16 cellular contexts compared by ENCODE assay signal in genomic region chr19:20367811-20368294, GRCh38.
DNase-seq lines count a peak whose midpoint lies in the region; ATAC-seq and TF ChIP-seq lines count a peak whose summit lies in the region.
"Had no signal": no experiment of that assay in that cellular context is flagged by ENCODE, and none has a peak within 500 bp of the region (broad histone marks: within the 10 kb centered on the region; RNA-seq: fewer than 3 reads in every experiment).

No MANE protein-coding gene starts in this region.

- TF ChIP-seq CTCF in cardiac muscle cell (IDR thresholded peaks at IDR 0.05; ENCODE audit: low read depth, low read length) (no peak), VCaP (conservative IDR thresholded peaks at IDR 0.05) (peak; percentile 54)
- no peak for TF ChIP-seq CTCF in CD4-positive, alpha-beta T cell (IDR thresholded peaks at IDR 0.05)

- no peaks in the 10 kb centered on the region for H3K36me3 ChIP-seq in cardiac muscle cell
- H3K36me3 ChIP-seq: colonic mucosa, ovary had no signal

- peaks cover 3% of the 10 kb centered on the region for H3K9me3 Mint-ChIP-seq in CD4-positive, alpha-beta T cell

- peak overlapping the region; percentile 42 for H3K27ac ChIP-seq in cardiac muscle cell
- no peak overlapping the region for H3K27ac ChIP-seq in VCaP
- no peak overlapping the region for H3K27ac ChIP-seq in CD4-positive, alpha-beta T cell (ENCODE audit: low read depth, low read length)
- H3K27ac ChIP-seq: colonic mucosa, ovary had no signal

- no peak for ATAC-seq in CD4-positive, alpha-beta T cell (ENCODE audit: poor library complexity)
- ATAC-seq in GM21619 (IDR thresholded peaks at IDR 0.05; ENCODE audit: unreplicated experiment) (no peak), HG02852 (IDR thresholded peaks at IDR 0.05; ENCODE audit: unreplicated experiment) (no peak)
- ATAC-seq: activated naive CD4-positive, alpha-beta T cell treated with anti-CD3 and anti-CD28 coated beads, Interleukin-2, amount 50 U/mL, for 72 hours had no signal

- H3K4me1 ChIP-seq in cardiac muscle cell (ENCODE audit: low read depth), result peaks cover 19% of the 10 kb centered on the region
- H3K4me1 ChIP-seq: colonic mucosa had no signal

- DNase-seq in cardiac muscle cell (ENCODE audit: low read depth in 1 of 2, low spot score in 1 of 2) (peak in 1 of 2 donors; percentile 52), cardiac septum (ENCODE audit: low spot score) (no peak), islet precursor cell (peak; percentile 64), activated gamma-delta T cell (lab: John Stamatoyannopoulos, UW) (no peak)
- no peak for DNase-seq in CD4-positive, alpha-beta T cell
- DNase-seq: colonic mucosa; foreskin melanocyte; NCI-H524 treated with DMSO at 0.1 percent for 48 hours; ovary; stimulated activated CD4-positive, alpha-beta T cell treated with anti-CD3 and anti-CD28 coated beads, Interleukin-4, amount 100 ng/mL, for 24 hours; SW 1271 had no signal

- no peak overlapping the region for H3K27ac Mint-ChIP-seq in CD4-positive, alpha-beta T cell
- H3K27ac Mint-ChIP-seq: activated naive CD4-positive, alpha-beta T cell treated with anti-CD3 and anti-CD28 coated beads, Interleukin-2, amount 50 U/mL, for 72 hours had no signal

- no peaks in the 10 kb centered on the region for H3K9me3 ChIP-seq in cardiac muscle cell (ENCODE audit: low read depth)
- H3K9me3 ChIP-seq in CD4-positive, alpha-beta T cell (ENCODE audit: control insufficient read depth, low read length), result no peaks in the 10 kb centered on the region
- H3K9me3 ChIP-seq: colonic mucosa, ovary had no signal

- no peaks in the 10 kb centered on the region for H3K27me3 ChIP-seq in cardiac muscle cell
- H3K27me3 ChIP-seq in CD4-positive, alpha-beta T cell (ENCODE audit: control insufficient read depth, insufficient read depth, low read length), result no peaks in the 10 kb centered on the region
- H3K27me3 ChIP-seq: colonic mucosa, ovary had no signal

- no peaks in the 10 kb centered on the region for H3K4me1 Mint-ChIP-seq in CD4-positive, alpha-beta T cell (ENCODE audit: low read depth)

- intact Hi-C loops in cardiac septum (cut with DNase I), result no loop called here
- intact Hi-C loops in CD4-positive, alpha-beta T cell (cut with DNase I, micrococcal nuclease), result no loop called here

- no peak overlapping the region for H3K4me3 ChIP-seq in cardiac muscle cell
- H3K4me3 ChIP-seq: colonic mucosa, lung, ovary had no signal

- CTCF ChIA-PET in CD4-positive, alpha-beta T cell (lab: Charles Lee), result no interaction called here

- POLR2A ChIA-PET in CD4-positive, alpha-beta T cell (lab: Charles Lee), result no interaction called here

- no peaks in the 10 kb centered on the region for H3K27me3 Mint-ChIP-seq in CD4-positive, alpha-beta T cell

- H3K36me3 Mint-ChIP-seq in CD4-positive, alpha-beta T cell (ENCODE audit: low read depth), result no peaks in the 10 kb centered on the region

- H3K4me3 Mint-ChIP-seq in CD4-positive, alpha-beta T cell, result no peak overlapping the region
